22 cellular contexts compared by ENCODE assay signal in genomic region chr2:95374916-95375471, GRCh38. TPM values are rescaled to one million over a fixed set of nuclear protein-coding genes. Genes with fewer than 3 reads are reported as not detected.
DNase-seq lines count a peak whose midpoint lies in the region; FAIRE-seq and TF ChIP-seq lines count a peak whose summit lies in the region.
"Had no signal": no experiment of that assay in that cellular context is flagged by ENCODE, and none has a peak within 500 bp of the region (broad histone marks: within the 10 kb centered on the region; RNA-seq: fewer than 3 reads in every experiment).

No MANE protein-coding gene starts in this region.

- peaks cover 6% of the 10 kb centered on the region for H3K27me3 Mint-ChIP-seq in H9 (ENCODE audit: low read depth)

- H3K4me1 ChIP-seq in H9 (ENCODE audit: insufficient read depth, low read length) (no peaks in the 10 kb centered on the region), small intestine (ENCODE audit: control insufficient read depth in 2 of 2, insufficient read depth in 1 of 2, low read depth in 1 of 2, low read length in 1 of 2) (no peaks in the 10 kb centered on the region)
- H3K4me1 ChIP-seq: pancreas, suprapubic skin had no signal

- H3K56ac ChIP-seq in H9 (ENCODE audit: insufficient read length, low read depth, low read length), result no peak overlapping the region

- H3K9me3 ChIP-seq in H9 (ENCODE audit: control insufficient read depth, low read depth, low read length) (no peaks in the 10 kb centered on the region), small intestine (ENCODE audit: control insufficient read depth, low read depth) (no peaks in the 10 kb centered on the region)
- H3K9me3 ChIP-seq: pancreas, suprapubic skin had no signal

- H3K23me2 ChIP-seq in H9 (ENCODE audit: insufficient read length, low read depth, low read length, poor library complexity, severe bottlenecking), result no peaks in the 10 kb centered on the region

- no peak overlapping the region for H2BK120ac ChIP-seq in H9 (ENCODE audit: low read depth, low read length, poor library complexity, severe bottlenecking)

- DNase-seq in AG10803 (ENCODE audit: low read depth) (peak; percentile 10), H9 (peak; percentile 19), astrocyte of the spinal cord (ENCODE audit: low read depth, low spot score) (peak; percentile 5), occipital lobe (lab: John Stamatoyannopoulos, UW) (peak; percentile 12), GM19239 (ENCODE audit: insufficient read length, low spot score) (no peak), SIG-M5 (lab: John Stamatoyannopoulos, UW) (no peak), NOMO-1 treated with DMSO at 0.1 percent for 48 hours (lab: John Stamatoyannopoulos, UW; ENCODE audit: unreplicated experiment) (no peak), small intestine (no peak)
- DNase-seq: activated CD4-positive, alpha-beta T cell treated with anti-CD3 and anti-CD28 coated beads for 36 hours; activated naive CD4-positive, alpha-beta T cell treated with anti-CD3 and anti-CD28 coated beads, Interleukin-2, amount 10 ng/mL, durations not matched to agents 7 days and 5 days; activated T-cell treated with anti-CD3 and anti-CD28 coated beads, Interleukin-2, amount 50 U/mL, for 48 hours; CD8-positive, alpha-beta T cell; erythroblast; foreskin melanocyte; naive thymus-derived CD4-positive, alpha-beta T cell; NCI-H187; NCI-H748 treated with DMSO at 0.1 percent for 48 hours; SHP77 treated with DMSO at 0.1 percent for 48 hours had no signal

- H3K27me3 ChIP-seq in H9 (ENCODE audit: insufficient read depth, low read length) (no peaks in the 10 kb centered on the region), small intestine (ENCODE audit: control insufficient read depth in 2 of 2, insufficient read depth in 2 of 2, low read length in 2 of 2) (no peaks in the 10 kb centered on the region)
- H3K27me3 ChIP-seq: pancreas, suprapubic skin had no signal

- no peak overlapping the region for H2AK5ac ChIP-seq in H9 (ENCODE audit: insufficient read length, low read length)

- peak overlapping the region in 2 of 3 experiments; percentile 81 to 85; a peak in 2 of 7 replicates for H3K27ac Mint-ChIP-seq in H9
- H3K27ac Mint-ChIP-seq: activated CD4-positive, alpha-beta T cell treated with anti-CD3 and anti-CD28 coated beads for 36 hours; activated naive CD4-positive, alpha-beta T cell treated with anti-CD3 and anti-CD28 coated beads, Interleukin-2, amount 10 ng/mL, durations not matched to agents 7 days and 5 days; CD8-positive, alpha-beta T cell; naive thymus-derived CD4-positive, alpha-beta T cell had no signal

- no peak for FAIRE-seq in GM19239 (lab: Jason Lieb, UNC)
- no peak for FAIRE-seq in small intestine (lab: Jason Lieb, UNC)
- FAIRE-seq: GM12878, pancreas had no signal

- no peak overlapping the region for H3K9ac ChIP-seq in H9 (ENCODE audit: extremely low read depth, insufficient read length, low read length)

- no peak overlapping the region for H2BK12ac ChIP-seq in H9 (ENCODE audit: insufficient read length, low read depth, low read length)

- no peak overlapping the region for H3K23ac ChIP-seq in H9 (ENCODE audit: insufficient read length, low read depth, low read length)

- H3K4me3 ChIP-seq in AG10803 (ENCODE audit: low read length), result no peak overlapping the region
- H3K4me3 ChIP-seq in astrocyte of the spinal cord (ENCODE audit: low read depth, low read length), result no peak overlapping the region
- H3K4me3 ChIP-seq in small intestine (ENCODE audit: low read depth in 1 of 2, low read length in 2 of 2), result no peak overlapping the region
- H3K4me3 ChIP-seq: GM12878, pancreas, suprapubic skin had no signal

- H3K4me2 ChIP-seq in H9 (ENCODE audit: insufficient read depth, insufficient read length, low read length), result no peak overlapping the region

- no peaks in the 10 kb centered on the region for H3K79me1 ChIP-seq in H9 (ENCODE audit: insufficient read depth, low read depth, low read length, poor library complexity, severe bottlenecking)

- H3K4ac ChIP-seq in H9 (ENCODE audit: low read depth, low read length), result no peak overlapping the region

- no peak overlapping the region for H4K8ac ChIP-seq in H9 (replicated peaks; ENCODE audit: insufficient read length, low read depth, low read length)

- in situ Hi-C loops in astrocyte of the spinal cord (cut with HindIII; ENCODE audit: low sequenced_read_pairs), result no loop called here

- no peaks in the 10 kb centered on the region for H3K36me3 Mint-ChIP-seq in H9 (ENCODE audit: insufficient read depth in 1 of 3, low read depth in 3 of 3)
- H3K36me3 Mint-ChIP-seq: activated naive CD4-positive, alpha-beta T cell treated with anti-CD3 and anti-CD28 coated beads, Interleukin-2, amount 10 ng/mL, durations not matched to agents 7 days and 5 days; CD8-positive, alpha-beta T cell had no signal

- no peaks in the 10 kb centered on the region for H4K20me1 ChIP-seq in H9 (ENCODE audit: control insufficient read depth, insufficient read depth, insufficient read length)

- WGBS in H9 (ENCODE audit: extremely low coverage, insufficient read length, low lambda C conversion rate), result no CpG with 5 or more reads among the region's 15 CpGs
- 70 to 79% (median 70%) methylated on average over 15 of the region's 15 CpGs for WGBS in small intestine, 3 donors

- H3K4me3 Mint-ChIP-seq in H9, result no peak overlapping the region
- H3K4me3 Mint-ChIP-seq: activated CD4-positive, alpha-beta T cell treated with anti-CD3 and anti-CD28 coated beads for 36 hours; activated naive CD4-positive, alpha-beta T cell treated with anti-CD3 and anti-CD28 coated beads, Interleukin-2, amount 10 ng/mL, durations not matched to agents 7 days and 5 days; CD8-positive, alpha-beta T cell; central memory CD8-positive, alpha-beta T cell; naive thymus-derived CD4-positive, alpha-beta T cell had no signal

- H3K27ac ChIP-seq in H9 (ENCODE audit: insufficient read length, low read depth, low read length), result no peak overlapping the region
- no peak overlapping the region for H3K27ac ChIP-seq in small intestine (ENCODE audit: low read depth in 1 of 2, low read length in 1 of 2)
- H3K27ac ChIP-seq: pancreas, suprapubic skin had no signal

- no peaks in the 10 kb centered on the region for H3K79me2 ChIP-seq in H9 (ENCODE audit: insufficient read depth, low read length)

- no peaks in the 10 kb centered on the region for H3K36me3 ChIP-seq in small intestine (ENCODE audit: control insufficient read depth in 2 of 2, insufficient read depth in 2 of 2, low read length in 2 of 2)
- H3K36me3 ChIP-seq: pancreas had no signal

- no peak overlapping the region for H4K91ac ChIP-seq in H9 (ENCODE audit: insufficient read length, low read depth, low read length)

- H2BK5ac ChIP-seq in H9 (ENCODE audit: insufficient read length, low read length), result no peak overlapping the region

- no peak overlapping the region for H2BK20ac ChIP-seq in H9 (ENCODE audit: low read depth, low read length, poor library complexity, severe bottlenecking)

- TF ChIP-seq CTCF in AG10803 (conservative IDR thresholded peaks at IDR 0.05; ENCODE audit: low read length), result no peak
- TF ChIP-seq CTCF in H9 (conservative IDR thresholded peaks at IDR 0.05), result no peak
- no peak for TF ChIP-seq CTCF in astrocyte of the spinal cord (IDR thresholded peaks at IDR 0.05; ENCODE audit: low read depth, low read length)

- no peak overlapping the region for H3T11ph ChIP-seq in H9 (ENCODE audit: low read length)

- no peak overlapping the region for H2AFZ ChIP-seq in H9 (ENCODE audit: low read length)

- no peaks in the 10 kb centered on the region for H3K9me3 Mint-ChIP-seq in H9
- H3K9me3 Mint-ChIP-seq: activated naive CD4-positive, alpha-beta T cell treated with anti-CD3 and anti-CD28 coated beads, Interleukin-2, amount 10 ng/mL, durations not matched to agents 7 days and 5 days had no signal

- peak overlapping the region; percentile 6; the same call in 1 of the 2 replicates for H3K14ac ChIP-seq in H9 (ENCODE audit: insufficient read depth, low read length)

- peaks cover 13 to 23% of the 10 kb centered on the region in 2 experiments for H3K4me1 Mint-ChIP-seq in H9
- H3K4me1 Mint-ChIP-seq: activated CD4-positive, alpha-beta T cell treated with anti-CD3 and anti-CD28 coated beads for 36 hours; central memory CD8-positive, alpha-beta T cell had no signal

- H3K18ac ChIP-seq in H9 (ENCODE audit: insufficient read length, low read depth, low read length), result no peak overlapping the region

- H2BK15ac ChIP-seq in H9 (ENCODE audit: low read depth, low read length), result no peak overlapping the region

- no peak overlapping the region for H4K5ac ChIP-seq in H9 (ENCODE audit: insufficient read length, low read depth, low read length)

RNA-seq across cellular contexts. Expression of gene FAHD2A, which starts 27.5 kb away (rescaled TPM):
- total RNA-seq in H9 (2021) (36.9 and 39.8 TPM in 2 replicates), occipital lobe (8.7 TPM)
- 100 to 1,000 TPM in 1 of 3 donors, 10 to 100 TPM in 2; 27.5 to 162 (median 82.7) TPM for polyA plus RNA-seq in small intestine

Comparison
In these comparisons a context has a peak if more than half of its experiments do, and no peak if none do; other contexts are left out.
1. DNase-seq: peak in AG10803 (single experiment), H9 (single experiment), astrocyte of the spinal cord (single experiment) and occipital lobe (single experiment); none in GM19239 (single experiment), SIG-M5 (single experiment), NOMO-1 treated with DMSO at 0.1 percent for 48 hours (single experiment) and small intestine (single experiment).